ENCODE assay signal across 9 cellular contexts in genomic region chr16:20906225-20906870, GRCh38. TPM values are rescaled to one million over a fixed set of nuclear protein-coding genes. Genes with fewer than 3 reads are reported as not detected.
DNase-seq lines count a peak whose midpoint lies in the region; ATAC-seq and TF ChIP-seq lines count a peak whose summit lies in the region.
"Had no signal": no experiment of that assay in that cellular context is flagged by ENCODE, and none has a peak within 500 bp of the region (broad histone marks: within the 10 kb centered on the region; RNA-seq: fewer than 3 reads in every experiment).

No MANE protein-coding gene starts in this region.

- no peak for ATAC-seq in HG03521 (IDR thresholded peaks at IDR 0.05; ENCODE audit: unreplicated experiment)

- H3K27ac Mint-ChIP-seq in nephron progenitor cell: peak overlapping the region; percentile 14
- H3K27ac Mint-ChIP-seq in T-helper 2 cell treated with Interferon-gamma antibody and Interleukin-4, amounts not matched to agents 5 μg/mL and 100 μg/mL, for 36 hours: no peak overlapping the region
- H3K27ac Mint-ChIP-seq in endothelial cell (ENCODE audit: unreplicated experiment): no peak overlapping the region

- H3K27me3 ChIP-seq in fibroblast of lung (ENCODE audit: control insufficient read depth, insufficient read depth, low read length): no peaks in the 10 kb centered on the region

- TF ChIP-seq CTCF in AG04449 (IDR thresholded peaks at IDR 0.05; ENCODE audit: insufficient read depth, low read length, missing control alignments) (no peak), fibroblast of lung (conservative IDR thresholded peaks at IDR 0.05 in 1 of 2, IDR thresholded peaks at IDR 0.05 in 1 of 2; ENCODE audit: low read depth in 1 of 2, low read length in 2 of 2) (no peak), nephron progenitor cell (IDR thresholded peaks at IDR 0.05) (no peak), endothelial cell (IDR thresholded peaks at IDR 0.05; ENCODE audit: unreplicated experiment) (no peak)

- POLR2A ChIA-PET in AG04449 (lab: Yijun Ruan, JAX): interaction anchor here (0.9 to 1.0 kb wide), 2 partner anchors 39 to 56 kb away, joined by 3 read pairs; no protein-coding TSS in a partner anchor

- CTCF ChIA-PET in AG04449 (lab: Yijun Ruan, JAX): interaction anchor here (1.7 kb wide), 1 partner anchor 57 kb away, joined by 6 read pairs; no protein-coding TSS in a partner anchor

- peaks cover 13% of the 10 kb centered on the region for H3K36me3 Mint-ChIP-seq in nephron progenitor cell (ENCODE audit: low read depth)
- H3K36me3 Mint-ChIP-seq in T-helper 2 cell treated with Interferon-gamma antibody and Interleukin-4, amounts not matched to agents 5 μg/mL and 100 μg/mL, for 36 hours (ENCODE audit: low read depth): peaks cover 40% of the 10 kb centered on the region
- H3K36me3 Mint-ChIP-seq in endothelial cell (ENCODE audit: low read depth, unreplicated experiment): peaks cover 5% of the 10 kb centered on the region

- H3K4me1 ChIP-seq in fibroblast of lung (ENCODE audit: control insufficient read depth, extremely low read depth, insufficient read depth, low read length): peaks cover 56% of the 10 kb centered on the region

- peak overlapping the region; percentile 98 for H3K4me2 ChIP-seq in fibroblast of lung (ENCODE audit: extremely low read depth, insufficient read depth, low read length)

- H3K4me1 Mint-ChIP-seq in nephron progenitor cell (peaks cover 39% of the 10 kb centered on the region), endothelial cell (ENCODE audit: unreplicated experiment) (peaks cover 58% of the 10 kb centered on the region)
- H3K4me1 Mint-ChIP-seq in T-helper 2 cell treated with Interferon-gamma antibody and Interleukin-4, amounts not matched to agents 5 μg/mL and 100 μg/mL, for 36 hours (ENCODE audit: low read depth): peaks cover 76% of the 10 kb centered on the region

- no peak overlapping the region for H2AFZ ChIP-seq in fibroblast of lung (ENCODE audit: low read length)

- DNase-seq in AG04449 (ENCODE audit: low read depth, low spot score) (peak; percentile 79), RPMI7951 (ENCODE audit: low read depth) (peak; percentile 81), fibroblast of lung (ENCODE audit: low read depth in 2 of 2) (peak; percentile 93 to 94), nephron progenitor cell (no peak), endothelial cell (ENCODE audit: low spot score) (no peak), AML-193 (lab: John Stamatoyannopoulos, UW) (no peak)
- no peak for DNase-seq in T-helper 2 cell treated with Interferon-gamma antibody and Interleukin-4, amounts not matched to agents 5 μg/mL and 100 μg/mL, for 36 hours (ENCODE audit: low spot score)
- DNase-seq: activated CD4-positive, CD25-positive, alpha-beta regulatory T cell treated with anti-CD3 and anti-CD28 coated beads, Interleukin-2, amount 50 U/mL, for 72 hours had no signal

- H3K27ac ChIP-seq in fibroblast of lung (ENCODE audit: insufficient read depth, low read length): peak overlapping the region; percentile 93

- no peaks in the 10 kb centered on the region for H4K20me1 ChIP-seq in fibroblast of lung (ENCODE audit: control insufficient read depth, extremely low read depth, insufficient read depth, low read length)

- H3K27me3 Mint-ChIP-seq in nephron progenitor cell (ENCODE audit: low read depth, poor library complexity): peaks cover 6% of the 10 kb centered on the region
- no peaks in the 10 kb centered on the region for H3K27me3 Mint-ChIP-seq in T-helper 2 cell treated with Interferon-gamma antibody and Interleukin-4, amounts not matched to agents 5 μg/mL and 100 μg/mL, for 36 hours (ENCODE audit: low read depth)
- H3K27me3 Mint-ChIP-seq in endothelial cell (ENCODE audit: unreplicated experiment): peaks cover 3% of the 10 kb centered on the region

- no peaks in the 10 kb centered on the region for H3K36me3 ChIP-seq in fibroblast of lung (ENCODE audit: control insufficient read depth, insufficient read depth, low read length)

- no peaks in the 10 kb centered on the region for H3K9me3 ChIP-seq in fibroblast of lung (ENCODE audit: control insufficient read depth, insufficient read depth, low read depth, low read length)

- peak overlapping the region; percentile 57 for H3K9ac ChIP-seq in fibroblast of lung (ENCODE audit: insufficient read depth, low read length)

- peaks cover 24% of the 10 kb centered on the region for H3K79me2 ChIP-seq in fibroblast of lung (ENCODE audit: control insufficient read depth, insufficient read depth, low read length)

- H3K4me3 Mint-ChIP-seq in nephron progenitor cell (no peak overlapping the region), endothelial cell (ENCODE audit: unreplicated experiment) (no peak overlapping the region)
- no peak overlapping the region for H3K4me3 Mint-ChIP-seq in T-helper 2 cell treated with Interferon-gamma antibody and Interleukin-4, amounts not matched to agents 5 μg/mL and 100 μg/mL, for 36 hours

- H3K4me3 ChIP-seq in AG04449 (ENCODE audit: low read depth, low read length) (peak overlapping the region; percentile 15; the same call in 1 of the 2 replicates), fibroblast of lung (replicated peaks in 1 of 4; ENCODE audit: control extremely low read depth in 1 of 4, insufficient read depth in 1 of 4, low read depth in 3 of 4, low read length in 4 of 4) (peak overlapping the region in 2 of 4 experiments; percentile 7 to 15)

- H3K9me3 Mint-ChIP-seq in nephron progenitor cell (no peaks in the 10 kb centered on the region), endothelial cell (ENCODE audit: unreplicated experiment) (no peaks in the 10 kb centered on the region)
- no peaks in the 10 kb centered on the region for H3K9me3 Mint-ChIP-seq in T-helper 2 cell treated with Interferon-gamma antibody and Interleukin-4, amounts not matched to agents 5 μg/mL and 100 μg/mL, for 36 hours

RNA-seq across cellular contexts. Expression of gene LYRM1, which starts 5.8 kb away (rescaled TPM):
- 38.4 and 43.7 TPM in 2 replicates for total RNA-seq in RPMI7951 (2014; rRNA removed; shearing (Covaris generic))
- total RNA-seq in fibroblast of lung: 87.1 and 131 TPM in 2 replicates
- polyA plus RNA-seq in fibroblast of lung: 54.9 and 55.3 TPM in 2 replicates
- 39.0 and 42.7 TPM in 2 replicates for polyA plus RNA-seq in fibroblast of lung (2012)
- polyA minus RNA-seq in fibroblast of lung (ENCODE audit: low replicate concordance): 1.4 TPM in 2 replicates
- 14.0 TPM for total RNA-seq in endothelial cell (ENCODE audit: unreplicated experiment)

RNA-seq across cellular contexts. Expression of gene DCUN1D3, which starts 6.2 kb away (rescaled TPM):
- 5.3 and 5.7 TPM in 2 replicates for total RNA-seq in RPMI7951 (2014; rRNA removed; shearing (Covaris generic))
- total RNA-seq in fibroblast of lung (30.8 and 42.8 TPM in 2 replicates), endothelial cell (ENCODE audit: unreplicated experiment) (17.2 TPM)
- polyA plus RNA-seq in fibroblast of lung: 18.7 and 20.4 TPM in 2 replicates
- 13.6 and 17.0 TPM in 2 replicates for polyA plus RNA-seq in fibroblast of lung (2012)
- 13.3 and 22.0 TPM in 2 replicates for polyA minus RNA-seq in fibroblast of lung (ENCODE audit: low replicate concordance)

Comparison
In these comparisons a context has a peak if more than half of its experiments do, and no peak if none do; other contexts are left out.
1. DNase-seq: peak in AG04449 (single experiment), RPMI7951 (single experiment) and fibroblast of lung (2 of 2); none in nephron progenitor cell (single experiment), T-helper 2 cell treated with Interferon-gamma antibody and Interleukin-4, amounts not matched to agents 5 μg/mL and 100 μg/mL, for 36 hours (single experiment), endothelial cell (single experiment) and AML-193 (0 of 2).